In the genomic region with DNA sequence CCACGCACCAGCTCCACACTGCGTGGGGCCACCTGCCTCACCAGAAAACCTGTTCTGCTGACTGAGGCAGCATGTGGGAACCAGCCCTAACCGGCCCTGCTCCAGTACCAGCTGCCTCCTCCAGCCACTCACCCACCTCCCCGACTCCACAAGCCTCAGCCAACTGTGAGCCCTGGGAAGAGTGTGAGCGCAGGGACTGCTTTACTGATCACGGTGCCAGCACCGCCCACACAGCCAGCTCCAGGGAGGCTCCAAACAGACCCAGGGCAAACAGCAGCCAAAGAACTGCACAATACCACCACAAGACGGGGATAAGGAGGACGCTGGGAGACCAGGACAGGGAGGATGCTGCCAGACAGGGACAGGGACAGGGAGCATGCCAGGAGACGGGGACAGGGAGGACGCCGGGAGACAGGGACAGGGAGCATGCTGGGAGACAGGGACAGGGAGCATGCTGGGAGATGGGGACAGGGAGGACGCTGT, we compare ENCODE assay signal across 12 cellular contexts. TPM values are rescaled to one million over a fixed set of nuclear protein-coding genes. Genes with fewer than 3 reads are reported as not detected.
DNase-seq lines count a peak whose midpoint lies in the region; ATAC-seq, FAIRE-seq and TF ChIP-seq lines count a peak whose summit lies in the region.
"Had no signal": no experiment of that assay in that cellular context is flagged by ENCODE, and none has a peak within 500 bp of the region (broad histone marks: within the 10 kb centered on the region; RNA-seq: fewer than 3 reads in every experiment).

No MANE protein-coding gene starts in this region.

- peaks cover 8% of the 10 kb centered on the region for H3K4me1 Mint-ChIP-seq in astrocyte (ENCODE audit: low read depth, unreplicated experiment)
- H3K4me1 Mint-ChIP-seq: activated CD4-positive, alpha-beta T cell treated with anti-CD3 and anti-CD28 coated beads for 36 hours had no signal

- no peaks in the 10 kb centered on the region for H3K9me3 ChIP-seq in astrocyte (ENCODE audit: insufficient read depth, low read depth, low read length)
- no peaks in the 10 kb centered on the region for H3K9me3 ChIP-seq in suprapubic skin
- H3K9me3 ChIP-seq in esophagus muscularis mucosa, result no peaks in the 10 kb centered on the region
- no peaks in the 10 kb centered on the region for H3K9me3 ChIP-seq in small intestine (ENCODE audit: control insufficient read depth, low read depth)

- intact Hi-C loops in esophagus muscularis mucosa (cut with DNase I), result no loop called here

- ATAC-seq in HG03139 (IDR thresholded peaks at IDR 0.05; ENCODE audit: unreplicated experiment), result no peak
- ATAC-seq: activated CD4-positive, alpha-beta T cell treated with anti-CD3 and anti-CD28 coated beads for 36 hours had no signal

- H3K27me3 Mint-ChIP-seq in astrocyte (ENCODE audit: low read depth, unreplicated experiment), result no peaks in the 10 kb centered on the region
- H3K27me3 Mint-ChIP-seq: activated CD4-positive, alpha-beta T cell treated with anti-CD3 and anti-CD28 coated beads for 36 hours; activated naive CD8-positive, alpha-beta T cell treated with anti-CD3 and anti-CD28 coated beads, Interleukin-2, amount 10 ng/mL, durations not matched to agents 7 days and 5 days had no signal

- TF ChIP-seq POLR2A in suprapubic skin (IDR thresholded peaks at IDR 0.05) (no peak), esophagus muscularis mucosa (IDR thresholded peaks at IDR 0.05; ENCODE audit: low read depth) (no peak)

- TF ChIP-seq EP300 in suprapubic skin (IDR thresholded peaks at IDR 0.05) (no peak), esophagus muscularis mucosa (IDR thresholded peaks at IDR 0.05) (no peak)

- no peak overlapping the region for H2AFZ ChIP-seq in astrocyte (ENCODE audit: low read depth, low read length)

- H3K36me3 ChIP-seq in astrocyte (ENCODE audit: insufficient read depth, low read length), result peaks cover 5% of the 10 kb centered on the region
- H3K36me3 ChIP-seq in suprapubic skin, result peaks cover 16% of the 10 kb centered on the region
- H3K36me3 ChIP-seq in esophagus muscularis mucosa, result peaks cover 0 to 55% (median 7%) of the 10 kb centered on the region in 4 donors
- peaks cover 2 to 8% of the 10 kb centered on the region in 2 donors for H3K36me3 ChIP-seq in small intestine (ENCODE audit: control insufficient read depth in 2 of 2, insufficient read depth in 2 of 2, low read length in 2 of 2)

- H3K9me3 Mint-ChIP-seq in astrocyte (ENCODE audit: unreplicated experiment), result peaks cover 1% of the 10 kb centered on the region

- H3K36me3 Mint-ChIP-seq in astrocyte (ENCODE audit: low read depth, unreplicated experiment), result peaks cover 26% of the 10 kb centered on the region

- H3K27ac ChIP-seq in astrocyte (ENCODE audit: low read depth, low read length) (no peak overlapping the region), suprapubic skin (peak overlapping the region; percentile 68), esophagus muscularis mucosa (replicated peaks in 1 of 4) (no peak overlapping the region), small intestine (ENCODE audit: low read depth in 1 of 2, low read length in 1 of 2) (no peak overlapping the region)

- FAIRE-seq in astrocyte (lab: Jason Lieb, UNC) (no peak), small intestine (lab: Jason Lieb, UNC) (no peak)

- no peak overlapping the region for H3K27ac Mint-ChIP-seq in astrocyte (ENCODE audit: unreplicated experiment)
- H3K27ac Mint-ChIP-seq: activated CD4-positive, alpha-beta T cell treated with anti-CD3 and anti-CD28 coated beads for 36 hours; activated naive CD8-positive, alpha-beta T cell treated with anti-CD3 and anti-CD28 coated beads, Interleukin-2, amount 10 ng/mL, durations not matched to agents 7 days and 5 days had no signal

- no peaks in the 10 kb centered on the region for H4K20me1 ChIP-seq in astrocyte (ENCODE audit: insufficient read depth, low read length)

- H3K4me3 ChIP-seq in astrocyte (ENCODE audit: insufficient read depth, low read depth, low read length), result no peak overlapping the region
- H3K4me3 ChIP-seq in suprapubic skin, result peak overlapping the region; percentile 21
- no peak overlapping the region for H3K4me3 ChIP-seq in esophagus muscularis mucosa
- H3K4me3 ChIP-seq in small intestine (ENCODE audit: low read depth in 1 of 2, low read length in 2 of 2), result no peak overlapping the region

- no peaks in the 10 kb centered on the region for H3K4me1 ChIP-seq in astrocyte (ENCODE audit: insufficient read depth, low read length)
- H3K4me1 ChIP-seq in suprapubic skin, result peaks cover 9% of the 10 kb centered on the region
- H3K4me1 ChIP-seq in esophagus muscularis mucosa, result no peaks in the 10 kb centered on the region
- no peaks in the 10 kb centered on the region for H3K4me1 ChIP-seq in small intestine (ENCODE audit: control insufficient read depth in 2 of 2, insufficient read depth in 1 of 2, low read depth in 1 of 2, low read length in 1 of 2)

- no peak overlapping the region for H3K4me2 ChIP-seq in astrocyte (ENCODE audit: low read length)

- H3K9ac ChIP-seq in astrocyte (ENCODE audit: low read length), result no peak overlapping the region

- WGBS in suprapubic skin, result 44% methylated on average over 11 of the region's 13 CpGs
- 63% methylated on average over 10 of the region's 13 CpGs for WGBS in esophagus muscularis mucosa
- WGBS in small intestine, 3 donors, result 88 to 94% (median 91%) methylated on average over 12 to 13 of the region's 13 CpGs

- TF ChIP-seq CTCF in astrocyte (IDR thresholded peaks at IDR 0.05; ENCODE audit: insufficient read depth, low read depth, low read length) (no peak), suprapubic skin (IDR thresholded peaks at IDR 0.05) (no peak), esophagus muscularis mucosa (IDR thresholded peaks at IDR 0.05) (no peak)

- DNase-seq in NCI-H2196 (lab: John Stamatoyannopoulos, UW; ENCODE audit: unreplicated experiment) (peak; percentile 16), NCI-H2196 treated with DMSO at 0.1 percent for 48 hours (lab: John Stamatoyannopoulos, UW; ENCODE audit: unreplicated experiment) (no peak), astrocyte (ENCODE audit: low read depth) (peak; percentile 53), hypothalamus (lab: John Stamatoyannopoulos, UW) (peak in 39 of 51 donors; percentile 5 to 87 (median 43)), suprapubic skin (ENCODE audit: low spot score in 2 of 2) (peak in 1 of 2 donors; percentile 67), esophagus muscularis mucosa (ENCODE audit: extremely low spot score) (no peak), small intestine (no peak)
- DNase-seq: ACHN; activated CD4-positive, alpha-beta T cell treated with anti-CD3 and anti-CD28 coated beads for 36 hours; activated naive CD8-positive, alpha-beta T cell treated with anti-CD3 and anti-CD28 coated beads, Interleukin-2, amount 10 ng/mL, durations not matched to agents 7 days and 5 days had no signal

- no peak overlapping the region for H3K4me3 Mint-ChIP-seq in astrocyte (ENCODE audit: unreplicated experiment)
- H3K4me3 Mint-ChIP-seq: activated CD4-positive, alpha-beta T cell treated with anti-CD3 and anti-CD28 coated beads for 36 hours; activated naive CD8-positive, alpha-beta T cell treated with anti-CD3 and anti-CD28 coated beads, Interleukin-2, amount 10 ng/mL, durations not matched to agents 7 days and 5 days; neural crest cell had no signal

- no peaks in the 10 kb centered on the region for H3K79me2 ChIP-seq in astrocyte (ENCODE audit: insufficient read depth, low read length)

- H3K27me3 ChIP-seq in astrocyte (ENCODE audit: insufficient read depth, low read length) (no peaks in the 10 kb centered on the region), suprapubic skin (no peaks in the 10 kb centered on the region), esophagus muscularis mucosa (no peaks in the 10 kb centered on the region), small intestine (ENCODE audit: control insufficient read depth in 2 of 2, insufficient read depth in 2 of 2, low read length in 2 of 2) (no peaks in the 10 kb centered on the region)

RNA-seq across cellular contexts. Expression of gene EIPR1, which starts 28.4 kb away (rescaled TPM):
- total RNA-seq in astrocyte, result 26.3 and 27.8 TPM in 2 replicates
- total RNA-seq in suprapubic skin, result 10 to 100 TPM; 29.0 to 37.5 (median 30.7) TPM
- 10 to 100 TPM; 13.8 to 19.0 (median 15.3) TPM for total RNA-seq in esophagus muscularis mucosa
- polyA plus RNA-seq in small intestine, result 10 to 100 TPM; 16.8 to 28.5 (median 20.6) TPM

RNA-seq across cellular contexts. Expression of gene TRAPPC12, which starts 30.2 kb away (rescaled TPM):
- total RNA-seq in astrocyte, result 62.1 and 65.9 TPM in 2 replicates
- total RNA-seq in suprapubic skin, result 100 to 1,000 TPM in 3 of 4 donors, 10 to 100 TPM in 1; 90.2 to 248 (median 157) TPM
- 10 to 100 TPM; 65.6 to 89.3 (median 72.6) TPM for total RNA-seq in esophagus muscularis mucosa
- 100 to 1,000 TPM in 2 of 3 donors, 10 to 100 TPM in 1; 43.9 to 120 (median 111) TPM for polyA plus RNA-seq in small intestine

Comparison
In these comparisons a context has a peak if more than half of its experiments do, and no peak if none do; other contexts are left out.
1. DNase-seq: peak in NCI-H2196 (single experiment), astrocyte (single experiment) and hypothalamus (39 of 51); none in NCI-H2196 treated with DMSO at 0.1 percent for 48 hours (single experiment), esophagus muscularis mucosa (single experiment) and small intestine (single experiment).